22 cellular contexts compared by ENCODE assay signal in the genomic region with DNA sequence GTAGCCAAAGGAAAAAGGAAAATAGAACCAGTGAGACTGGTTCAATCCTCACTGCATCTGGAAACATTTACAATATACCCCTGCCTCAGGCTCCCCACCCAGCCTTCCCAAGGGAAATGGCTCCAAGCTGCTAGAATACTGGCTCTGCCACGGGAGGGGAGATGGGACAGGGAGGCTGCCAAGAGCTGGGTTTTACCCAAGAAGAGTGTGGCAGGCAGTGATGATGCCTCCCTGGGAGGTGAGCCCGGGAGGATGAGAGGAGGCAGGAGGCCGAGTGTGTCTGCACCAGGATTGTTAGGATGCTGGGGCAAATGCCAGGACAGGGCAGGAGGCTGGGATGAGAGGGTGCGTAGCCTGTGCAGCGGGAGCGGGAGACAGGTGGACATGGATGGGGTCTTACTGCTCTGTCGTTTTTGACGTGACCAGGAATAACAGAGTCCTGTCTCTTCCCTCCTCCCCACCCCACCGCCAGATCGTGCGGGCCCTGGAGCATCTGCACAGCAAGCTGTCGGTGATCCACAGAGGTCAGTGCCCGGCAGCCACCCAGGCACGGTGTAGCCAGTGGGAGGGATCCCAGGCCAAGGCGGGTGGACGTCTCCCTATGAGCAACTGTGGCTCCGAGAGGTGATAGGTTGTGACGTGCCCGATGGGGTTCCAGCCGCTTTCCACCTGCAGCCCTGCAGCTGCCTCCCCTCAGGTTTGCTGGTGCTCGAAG. TPM values are rescaled to one million over a fixed set of nuclear protein-coding genes. Genes with fewer than 3 reads are reported as not detected.
DNase-seq lines count a peak whose midpoint lies in the region; ATAC-seq and TF ChIP-seq lines count a peak whose summit lies in the region.
"Had no signal": no experiment of that assay in that cellular context is flagged by ENCODE, and none has a peak within 500 bp of the region (broad histone marks: within the 10 kb centered on the region; RNA-seq: fewer than 3 reads in every experiment).

No MANE protein-coding gene starts in this region.

- H3K9me3 ChIP-seq in heart left ventricle, result no peaks in the 10 kb centered on the region
- no peaks in the 10 kb centered on the region for H3K9me3 ChIP-seq in right atrium auricular region
- no peaks in the 10 kb centered on the region for H3K9me3 ChIP-seq in upper lobe of right lung
- H3K9me3 ChIP-seq: left lung had no signal

- TF ChIP-seq POLR2A in heart left ventricle (IDR thresholded peaks at IDR 0.05), result no peak

- H3K4me1 ChIP-seq in heart left ventricle (peaks cover 0 to 6% (median 0%) of the 10 kb centered on the region in 12 donors), right atrium auricular region (peaks cover 0 to under 1% of the 10 kb centered on the region in 2 donors), upper lobe of right lung (no peaks in the 10 kb centered on the region)

- no peaks in the 10 kb centered on the region for H3K27me3 Mint-ChIP-seq in activated naive CD8-positive, alpha-beta T cell treated with anti-CD3 and anti-CD28 coated beads for 36 hours
- no peaks in the 10 kb centered on the region for H3K27me3 Mint-ChIP-seq in memory B cell
- H3K27me3 Mint-ChIP-seq: activated CD8-positive, alpha-beta memory T cell treated with anti-CD3 and anti-CD28 coated beads, Interleukin-2, amount 10 ng/mL, durations not matched to agents 7 days and 5 days; CD4-positive, alpha-beta memory T cell had no signal

- H3K36me3 Mint-ChIP-seq in activated naive CD8-positive, alpha-beta T cell treated with anti-CD3 and anti-CD28 coated beads for 36 hours, result peaks cover 32% of the 10 kb centered on the region
- peaks cover 22% of the 10 kb centered on the region for H3K36me3 Mint-ChIP-seq in memory B cell

- intact Hi-C loops in heart left ventricle (cut with DNase I) (no loop called here), upper lobe of right lung (cut with DNase I) (no loop called here)

- DNase-seq in heart left ventricle (peak in 4 of 5 donors; percentile 22 to 68 (median 24)), right atrium auricular region (ENCODE audit: low spot score) (no peak), memory B cell (ENCODE audit: low spot score in 2 of 2) (no peak), NCI-H2171 (lab: John Stamatoyannopoulos, UW) (no peak), iPS-NIHi7 (ENCODE audit: extremely low spot score) (no peak), upper lobe of right lung (no peak)
- DNase-seq in activated naive CD8-positive, alpha-beta T cell treated with anti-CD3 and anti-CD28 coated beads for 36 hours, result no peak
- DNase-seq in activated CD8-positive, alpha-beta memory T cell treated with anti-CD3 and anti-CD28 coated beads, Interleukin-2, amount 50 U/mL, for 48 hours, result no peak
- DNase-seq: ACHN; activated CD4-positive, alpha-beta T cell treated with anti-CD3 and anti-CD28 coated beads for 1 hour; activated CD8-positive, alpha-beta memory T cell treated with anti-CD3 and anti-CD28 coated beads, Interleukin-2, amount 10 ng/mL, durations not matched to agents 7 days and 5 days; activated gamma-delta T cell; amygdala; glutamatergic neuron; HFFc6; MM.1S; NCI-H1436 treated with DMSO at 0.1 percent for 48 hours; NCI-H2227 treated with DMSO at 0.1 percent for 48 hours had no signal

- H3K4me3 ChIP-seq in heart left ventricle (no peak overlapping the region), right atrium auricular region (no peak overlapping the region), upper lobe of right lung (no peak overlapping the region)
- H3K4me3 ChIP-seq: left lung had no signal

- peaks cover 1% of the 10 kb centered on the region for H3K9me3 Mint-ChIP-seq in activated naive CD8-positive, alpha-beta T cell treated with anti-CD3 and anti-CD28 coated beads for 36 hours
- no peaks in the 10 kb centered on the region for H3K9me3 Mint-ChIP-seq in memory B cell

- ATAC-seq in heart left ventricle (no peak), memory B cell (ENCODE audit: low read depth) (no peak), upper lobe of right lung (no peak)
- ATAC-seq: activated CD8-positive, alpha-beta memory T cell treated with anti-CD3 and anti-CD28 coated beads, Interleukin-2, amount 10 ng/mL, durations not matched to agents 7 days and 5 days; left lung; Panc1 had no signal

- 63 to 68% (median 66%) methylated on average over 21 of the region's 21 CpGs for WGBS in heart left ventricle, 4 donors

- H3K36me3 ChIP-seq in heart left ventricle (peaks cover 2 to 94% (median 78%) of the 10 kb centered on the region in 9 donors), right atrium auricular region (peaks cover 84% of the 10 kb centered on the region), upper lobe of right lung (peaks cover 73% of the 10 kb centered on the region)

- no peak overlapping the region for H3K4me3 Mint-ChIP-seq in activated naive CD8-positive, alpha-beta T cell treated with anti-CD3 and anti-CD28 coated beads for 36 hours
- no peak overlapping the region for H3K4me3 Mint-ChIP-seq in memory B cell
- H3K4me3 Mint-ChIP-seq: activated CD8-positive, alpha-beta memory T cell treated with anti-CD3 and anti-CD28 coated beads, Interleukin-2, amount 10 ng/mL, durations not matched to agents 7 days and 5 days; CD4-positive, alpha-beta memory T cell; HFFc6 had no signal

- no peak overlapping the region for H3K27ac ChIP-seq in heart left ventricle
- no peak overlapping the region for H3K27ac ChIP-seq in right atrium auricular region
- no peak overlapping the region for H3K27ac ChIP-seq in upper lobe of right lung
- H3K27ac ChIP-seq: HL-60, left lung had no signal

- no peaks in the 10 kb centered on the region for H3K27me3 ChIP-seq in heart left ventricle
- no peaks in the 10 kb centered on the region for H3K27me3 ChIP-seq in right atrium auricular region
- H3K27me3 ChIP-seq in upper lobe of right lung, result no peaks in the 10 kb centered on the region
- H3K27me3 ChIP-seq: left lung had no signal

- peak overlapping the region; percentile 26 for H3K27ac Mint-ChIP-seq in activated naive CD8-positive, alpha-beta T cell treated with anti-CD3 and anti-CD28 coated beads for 36 hours
- peak overlapping the region; percentile 43 for H3K27ac Mint-ChIP-seq in memory B cell
- H3K27ac Mint-ChIP-seq: activated CD8-positive, alpha-beta memory T cell treated with anti-CD3 and anti-CD28 coated beads, Interleukin-2, amount 10 ng/mL, durations not matched to agents 7 days and 5 days; HFFc6 had no signal

- TF ChIP-seq CTCF in heart left ventricle (IDR thresholded peaks at IDR 0.05) (no peak), right atrium auricular region (IDR thresholded peaks at IDR 0.05) (no peak), upper lobe of right lung (IDR thresholded peaks at IDR 0.05) (no peak)

- H3K4me1 Mint-ChIP-seq in activated naive CD8-positive, alpha-beta T cell treated with anti-CD3 and anti-CD28 coated beads for 36 hours, result no peaks in the 10 kb centered on the region
- no peaks in the 10 kb centered on the region for H3K4me1 Mint-ChIP-seq in memory B cell
- H3K4me1 Mint-ChIP-seq: activated CD8-positive, alpha-beta memory T cell treated with anti-CD3 and anti-CD28 coated beads, Interleukin-2, amount 10 ng/mL, durations not matched to agents 7 days and 5 days; CD4-positive, alpha-beta memory T cell had no signal

RNA-seq across cellular contexts. Expression of gene MAP2K3, which starts 18.4 kb away (rescaled TPM):
- total RNA-seq in heart left ventricle, result 100 to 1,000 TPM in 1 of 9 donors, 10 to 100 TPM in 8; 29.4 to 170 (median 54.4) TPM
- polyA plus RNA-seq in heart left ventricle, result 100 to 1,000 TPM in 1 of 2 donors, 10 to 100 TPM in 1; 29.6 to 156 TPM
- total RNA-seq in right atrium auricular region, result 10 to 100 TPM; 37.8 to 43.8 TPM
- 100 to 1,000 TPM; 136 to 139 TPM for total RNA-seq in activated naive CD8-positive, alpha-beta T cell treated with anti-CD3 and anti-CD28 coated beads for 36 hours
- 68.3 TPM for total RNA-seq in upper lobe of right lung

RNA-seq across cellular contexts. Expression of gene NATD1, which starts 49.7 kb away (rescaled TPM):
- total RNA-seq in heart left ventricle (10 to 100 TPM; 12.8 to 38.4 (median 19.8) TPM), right atrium auricular region (10 to 100 TPM; 15.4 to 17.0 TPM), upper lobe of right lung (19.5 TPM)
- 1 to 10 TPM; 8.0 to 8.4 TPM for polyA plus RNA-seq in heart left ventricle
- total RNA-seq in activated naive CD8-positive, alpha-beta T cell treated with anti-CD3 and anti-CD28 coated beads for 36 hours, result 1 to 10 TPM in 1 of 2 experiments, under 1 TPM in 1; 0.90 to 1.1 TPM

Comparison
In these comparisons a context has a peak if more than half of its experiments do, and no peak if none do; other contexts are left out.
1. DNase-seq: peak in heart left ventricle (4 of 5); none in right atrium auricular region (single experiment), activated naive CD8-positive, alpha-beta T cell treated with anti-CD3 and anti-CD28 coated beads for 36 hours (single experiment), memory B cell (0 of 2), NCI-H2171 (single experiment), iPS-NIHi7 (single experiment), upper lobe of right lung (single experiment) and activated CD8-positive, alpha-beta memory T cell treated with anti-CD3 and anti-CD28 coated beads, Interleukin-2, amount 50 U/mL, for 48 hours (single experiment).